1 cellular context compared by ENCODE assay signal in genomic region chr10:24196426-24197039, GRCh38.
TF ChIP-seq lines count a peak whose summit lies in the region.

No MANE protein-coding gene starts in this region.

TF ChIP-seq in K562, 482 proteins besides CTCF, POLR2A, EP300 and RAD21 (continued from another document):
- TF ChIP-seq ATF3 (IDR thresholded peaks at IDR 0.05) (no peak), ATF3 (CRISPR knock-in tag; conservative IDR thresholded peaks at IDR 0.05) (no peak)
